In genomic region chr11:67239795-67240574, GRCh38 we compare ENCODE assay signal across 1 cellular context.
A peak's percentile ranks its signal among the peaks of the same experiment; 100 is the strongest.
TF ChIP-seq lines count a peak whose summit lies in the region.

No MANE protein-coding gene starts in this region.

TF ChIP-seq in GM12878, 131 proteins besides CTCF, POLR2A, EP300 and RAD21 (continued from another document and continues in another):
- TF ChIP-seq CREM (IDR thresholded peaks at IDR 0.05; ENCODE audit: low read depth) (peak; percentile 79), SIN3A (IDR thresholded peaks at IDR 0.05; ENCODE audit: low read depth, low read length) (peak; percentile 95), IRF3 (IDR thresholded peaks at IDR 0.05) (no peak), HCFC1 (IDR thresholded peaks at IDR 0.05; ENCODE audit: low read length) (peak; percentile 54), STAT1 (conservative IDR thresholded peaks at IDR 0.05) (no peak), CEBPZ (IDR thresholded peaks at IDR 0.05; ENCODE audit: low read depth, low read length) (no peak), ZBTB4 (CRISPR knock-in tag; IDR thresholded peaks at IDR 0.05) (no peak), TBL1XR1 (IDR thresholded peaks at IDR 0.05; ENCODE audit: low read depth, low read length) (0 out of 2 replicates have a peak, but pooled peaks have one; percentile 6), JUNB (IDR thresholded peaks at IDR 0.05) (peak; percentile 25; the same call in 1 of the 2 replicates), CUX1 (IDR thresholded peaks at IDR 0.05; ENCODE audit: insufficient replicate concordance, low read depth, low read length) (no peak), E2F8 (IDR thresholded peaks at IDR 0.05; ENCODE audit: low read depth, partially characterized antibody) (no peak), EED (IDR thresholded peaks at IDR 0.05; ENCODE audit: low read depth) (peak; percentile 48), ZZZ3 (IDR thresholded peaks at IDR 0.05; ENCODE audit: control insufficient read depth, insufficient read length, low read depth) (no peak), HDAC6 (IDR thresholded peaks at IDR 0.05; ENCODE audit: unreplicated experiment) (no peak), NFYA (IDR thresholded peaks at IDR 0.05; ENCODE audit: borderline replicate concordance, low read depth, low read length) (no peak), NR2F1 (conservative IDR thresholded peaks at IDR 0.05) (peak; percentile 88), RAD51 (IDR thresholded peaks at IDR 0.05) (no peak), NKRF (conservative IDR thresholded peaks at IDR 0.05) (peak; percentile 91), TAF1 (IDR thresholded peaks at IDR 0.05; ENCODE audit: borderline replicate concordance, low read depth, low read length) (peak; percentile 100), MEF2B (IDR thresholded peaks at IDR 0.05; ENCODE audit: partially characterized antibody, poor library complexity, severe bottlenecking) (no peak), SUZ12 (IDR thresholded peaks at IDR 0.05; ENCODE audit: unreplicated experiment) (no peak), MXI1 (IDR thresholded peaks at IDR 0.05; ENCODE audit: low read depth, low read length) (peak; percentile 98), IKZF2 (IDR thresholded peaks at IDR 0.05) (peak in 1 of 2 experiments; percentile 40; a peak in 1 of 4 replicates), TCF12 (IDR thresholded peaks at IDR 0.05; ENCODE audit: low read depth, low read length) (peak; percentile 48; the same call in 1 of the 2 replicates), TARDBP (IDR thresholded peaks at IDR 0.05; ENCODE audit: borderline replicate concordance) (0 out of 2 replicates have a peak, but pooled peaks have one; percentile 31), POLR2AphosphoS5 (IDR thresholded peaks at IDR 0.05; ENCODE audit: low read length) (peak; percentile 98), ATF2 (IDR thresholded peaks at IDR 0.05; ENCODE audit: low read length) (0 out of 2 replicates have a peak, but pooled peaks have one; percentile 16), ATF7 (IDR thresholded peaks at IDR 0.05; ENCODE audit: low read depth) (peak; percentile 54), CHD4 (IDR thresholded peaks at IDR 0.05) (no peak), SMAD5 (IDR thresholded peaks at IDR 0.05; ENCODE audit: low read depth) (peak; percentile 88), MAX (IDR thresholded peaks at IDR 0.05; ENCODE audit: low read depth, low read length) (peak; percentile 93), IRF5 (IDR thresholded peaks at IDR 0.05; ENCODE audit: borderline replicate concordance) (no peak), YBX1 (IDR thresholded peaks at IDR 0.05) (no peak), POLR2AphosphoS2 (IDR thresholded peaks at IDR 0.05; ENCODE audit: low read depth, low read length) (peak; percentile 90), MLLT1 (IDR thresholded peaks at IDR 0.05) (peak; percentile 99)
